ENCODE assay signal across 9 cellular contexts in the genomic region with DNA sequence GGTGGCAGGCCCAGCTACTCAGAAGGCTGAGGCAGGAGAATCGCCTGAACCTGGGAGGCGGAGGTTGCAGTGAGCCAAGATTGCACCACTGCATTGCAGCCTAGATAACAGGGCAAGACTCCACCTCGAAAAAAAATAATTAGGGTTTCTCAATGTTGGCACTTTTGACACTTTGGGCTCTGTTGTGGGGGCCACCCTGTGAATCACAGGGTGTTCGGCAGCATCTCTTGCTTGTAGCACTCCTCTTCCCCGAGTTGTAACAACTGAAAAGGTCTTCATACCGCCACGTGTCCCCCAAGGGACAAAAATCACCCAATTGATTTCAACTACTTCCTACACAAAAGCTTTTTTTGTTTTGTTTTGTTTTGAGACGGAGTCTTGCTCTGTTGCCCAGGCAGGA.
"Had no signal": no experiment of that assay in that cellular context is flagged by ENCODE, and none has a peak within 500 bp of the region (broad histone marks: within the 10 kb centered on the region; RNA-seq: fewer than 3 reads in every experiment).

No MANE protein-coding gene starts in this region.

- DNase-seq: brain microvascular endothelial cell, foreskin melanocyte, upper lobe of right lung had no signal

- H3K4me3 Mint-ChIP-seq: activated CD4-positive, alpha-beta memory T cell treated with anti-CD3 and anti-CD28 coated beads, Interleukin-2, amount 10 ng/mL, durations not matched to agents 7 days and 5 days; activated naive CD8-positive, alpha-beta T cell treated with anti-CD3 and anti-CD28 coated beads, Interleukin-2, amount 10 ng/mL, durations not matched to agents 7 days and 5 days; nephron had no signal

- H3K27ac ChIP-seq: brain microvascular endothelial cell, upper lobe of right lung had no signal

- H3K27ac Mint-ChIP-seq: dendritic cell treated with granulocyte-macrophage colony-stimulating factor and Interleukin-4, amounts not matched to agents 40 ng/mL and 50 ng/mL, for 4 days had no signal

- H3K9me3 Mint-ChIP-seq: activated CD4-positive, alpha-beta memory T cell treated with anti-CD3 and anti-CD28 coated beads, Interleukin-2, amount 10 ng/mL, durations not matched to agents 7 days and 5 days; activated naive CD8-positive, alpha-beta T cell treated with anti-CD3 and anti-CD28 coated beads, Interleukin-2, amount 10 ng/mL, durations not matched to agents 7 days and 5 days; dendritic cell treated with granulocyte-macrophage colony-stimulating factor and Interleukin-4, amounts not matched to agents 40 ng/mL and 50 ng/mL, for 4 days; immature natural killer cell; nephron had no signal

- H3K36me3 Mint-ChIP-seq: activated naive CD8-positive, alpha-beta T cell treated with anti-CD3 and anti-CD28 coated beads, Interleukin-2, amount 10 ng/mL, durations not matched to agents 7 days and 5 days had no signal

- H3K4me3 ChIP-seq: skin epidermis, upper lobe of right lung had no signal

- H3K27me3 ChIP-seq: brain microvascular endothelial cell, upper lobe of right lung had no signal

- H3K9me3 ChIP-seq: upper lobe of right lung had no signal
